ENCODE assay signal across 22 cellular contexts in the genomic region with DNA sequence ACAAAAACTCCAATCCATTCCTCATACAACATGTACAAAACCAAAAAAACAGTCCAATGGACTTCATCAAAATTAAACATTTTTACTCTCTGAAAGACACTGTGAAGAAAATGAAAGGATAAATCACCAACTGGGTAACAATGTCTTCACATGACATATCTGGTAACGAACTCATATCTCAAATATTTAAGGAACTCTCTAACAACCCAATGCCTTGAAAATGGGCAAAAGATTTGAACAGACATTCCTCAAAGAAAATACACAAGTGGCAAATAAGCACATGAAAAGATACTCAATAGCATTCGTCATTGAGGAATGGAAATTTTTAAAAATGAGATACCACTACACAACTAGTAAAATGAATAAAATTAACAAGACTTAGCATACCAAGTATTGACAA.
"Had no signal": no experiment of that assay in that cellular context is flagged by ENCODE, and none has a peak within 500 bp of the region (broad histone marks: within the 10 kb centered on the region; RNA-seq: fewer than 3 reads in every experiment).

No MANE protein-coding gene starts in this region.

- H3K9me3 ChIP-seq: ascending aorta, esophagus muscularis mucosa, gastrocnemius medialis, sigmoid colon, spleen, suprapubic skin, tibial artery, upper lobe of right lung had no signal

- H3K4me3 ChIP-seq: ascending aorta, esophagus muscularis mucosa, gastrocnemius medialis, hepatocyte, ovary, sigmoid colon, spleen, suprapubic skin, tibial artery, upper lobe of right lung had no signal

- H3K4me1 ChIP-seq: ascending aorta, esophagus muscularis mucosa, gastrocnemius medialis, sigmoid colon, spleen, suprapubic skin, tibial artery, upper lobe of right lung had no signal

- DNase-seq: activated CD4-positive, alpha-beta T cell treated with anti-CD3 and anti-CD28 coated beads for 48 hours; activated CD4-positive, alpha-beta T cell treated with anti-CD3 and anti-CD28 coated beads, Interleukin-2, amount 50 U/mL, for 48 hours; activated CD8-positive, alpha-beta memory T cell treated with anti-CD3 and anti-CD28 coated beads for 24 hours; activated effector memory CD4-positive, alpha-beta T cell treated with anti-CD3 and anti-CD28 coated beads, Interleukin-2, amount 50 U/mL, for 16 hours; activated naive CD4-positive, alpha-beta T cell treated with anti-CD3 and anti-CD28 coated beads for 36 hours; activated naive CD8-positive, alpha-beta T cell treated with anti-CD3 and anti-CD28 coated beads for 36 hours; activated T-cell treated with anti-CD3 and anti-CD28 coated beads, Interleukin-2, amount 50 U/mL, for 1 hour; caudate nucleus; gastrocnemius medialis; naive thymus-derived CD4-positive, alpha-beta T cell; ovary; sigmoid colon; spleen; stimulated activated naive CD4-positive, alpha-beta T cell; T-helper 9 cell; tibial artery; upper lobe of right lung; WERI-Rb-1 had no signal

- H2AFZ ChIP-seq: hepatocyte had no signal

- H3K27me3 ChIP-seq: ascending aorta, esophagus muscularis mucosa, gastrocnemius medialis, hepatocyte, ovary, sigmoid colon, spleen, suprapubic skin, tibial artery, upper lobe of right lung had no signal

- H3K79me2 ChIP-seq: hepatocyte had no signal

- H3K36me3 ChIP-seq: ascending aorta, esophagus muscularis mucosa, gastrocnemius medialis, ovary, sigmoid colon, spleen, suprapubic skin, tibial artery, upper lobe of right lung, WERI-Rb-1 had no signal

- H3K4me2 ChIP-seq: hepatocyte had no signal

- H3K27ac ChIP-seq: ascending aorta, esophagus muscularis mucosa, gastrocnemius medialis, hepatocyte, ovary, sigmoid colon, spleen, suprapubic skin, tibial artery, upper lobe of right lung, WERI-Rb-1 had no signal
